28 cellular contexts compared by ENCODE assay signal in the genomic region with DNA sequence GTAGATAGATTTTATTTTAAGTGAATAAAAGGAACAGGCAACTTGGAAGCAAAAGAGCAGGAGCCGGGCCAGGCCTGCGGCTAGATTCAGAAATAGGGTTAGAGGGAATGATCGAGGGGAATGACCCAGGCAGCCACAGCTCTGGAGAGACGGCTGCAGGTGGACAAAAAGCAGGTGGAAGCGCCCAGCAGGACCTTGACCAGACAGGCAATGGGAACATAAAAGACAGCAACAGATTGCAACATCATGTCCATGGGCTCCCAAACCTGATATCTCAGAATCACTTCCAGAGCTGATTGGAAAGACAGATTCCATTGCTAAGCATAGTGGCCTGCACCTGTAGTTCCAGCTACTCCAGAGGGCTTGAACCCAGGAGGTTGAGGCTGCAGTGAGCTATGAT. TPM values are rescaled to one million over a fixed set of nuclear protein-coding genes. Genes with fewer than 3 reads are reported as not detected.
"Had no signal": no experiment of that assay in that cellular context is flagged by ENCODE, and none has a peak within 500 bp of the region (broad histone marks: within the 10 kb centered on the region; RNA-seq: fewer than 3 reads in every experiment).

No MANE protein-coding gene starts in this region.

- H3K4me1 Mint-ChIP-seq: activated CD4-positive, alpha-beta T cell treated with anti-CD3 and anti-CD28 coated beads for 36 hours; activated CD4-positive, alpha-beta T cell treated with anti-CD3 and anti-CD28 coated beads, Interleukin-2, amount 10 ng/mL, durations not matched to agents 7 days and 5 days; activated naive CD4-positive, alpha-beta T cell treated with anti-CD3 and anti-CD28 coated beads, Interleukin-2, amount 10 ng/mL, durations not matched to agents 7 days and 5 days; activated naive CD8-positive, alpha-beta T cell treated with anti-CD3 and anti-CD28 coated beads, Interleukin-2, amount 50 U/mL, for 24 hours had no signal

- H3K27ac ChIP-seq: brain microvascular endothelial cell, SJCRH30 had no signal

- H3K4me3 ChIP-seq: SJCRH30 had no signal

- ATAC-seq: activated CD4-positive, alpha-beta T cell treated with anti-CD3 and anti-CD28 coated beads for 36 hours; activated CD4-positive, CD25-positive, alpha-beta regulatory T cell treated with anti-CD3 and anti-CD28 coated beads, Interleukin-2, amount 50 U/mL, for 24 hours; activated CD8-positive, alpha-beta T cell treated with anti-CD3 and anti-CD28 coated beads, Interleukin-2, amount 10 ng/mL, durations not matched to agents 7 days and 5 days; activated naive CD8-positive, alpha-beta T cell treated with anti-CD3 and anti-CD28 coated beads, Interleukin-2, amount 50 U/mL, for 24 hours; activated T-cell treated with anti-CD3 and anti-CD28 coated beads, Interleukin-2, amount 50 U/mL, for 4 hours; Panc1 had no signal

- H3K27ac Mint-ChIP-seq: activated CD4-positive, alpha-beta T cell treated with anti-CD3 and anti-CD28 coated beads for 36 hours; activated CD4-positive, alpha-beta T cell treated with anti-CD3 and anti-CD28 coated beads, Interleukin-2, amount 10 ng/mL, durations not matched to agents 7 days and 5 days; activated CD8-positive, alpha-beta T cell treated with anti-CD3 and anti-CD28 coated beads, Interleukin-2, amount 10 ng/mL, durations not matched to agents 7 days and 5 days; activated naive CD4-positive, alpha-beta T cell treated with anti-CD3 and anti-CD28 coated beads, Interleukin-2, amount 10 ng/mL, durations not matched to agents 7 days and 5 days; activated naive CD8-positive, alpha-beta T cell; activated naive CD8-positive, alpha-beta T cell treated with anti-CD3 and anti-CD28 coated beads, Interleukin-2, amount 50 U/mL, for 24 hours; T-helper 1 cell treated with Interleukin-12 subunit alpha and Interleukin-12 subunit beta and Interleukin-4 antibody, amounts not matched to agents 30 μg/mL and 1 μg/mL, for 36 hours; T-helper 2 cell treated with Interferon-gamma antibody and Interleukin-4, amounts not matched to agents 5 μg/mL and 100 μg/mL, for 36 hours had no signal

- H3K36me3 Mint-ChIP-seq: activated naive CD4-positive, alpha-beta T cell treated with anti-CD3 and anti-CD28 coated beads, Interleukin-2, amount 10 ng/mL, durations not matched to agents 7 days and 5 days; activated naive CD8-positive, alpha-beta T cell had no signal

- DNase-seq: activated CD4-positive, alpha-beta T cell treated with anti-CD3 and anti-CD28 coated beads for 36 hours; activated CD4-positive, alpha-beta T cell treated with anti-CD3 and anti-CD28 coated beads, Interleukin-2, amount 10 ng/mL, durations not matched to agents 7 days and 5 days; activated CD4-positive, alpha-beta T cell treated with anti-CD3 and anti-CD28 coated beads, Interleukin-2, amount 50 U/mL, for 48 hours; activated CD8-positive, alpha-beta T cell treated with anti-CD3 and anti-CD28 coated beads, Interleukin-2, amount 10 ng/mL, durations not matched to agents 7 days and 5 days; activated effector memory CD4-positive, alpha-beta T cell treated with Interleukin-2 at 50 U/mL for 16 hours; activated naive CD4-positive, alpha-beta T cell treated with anti-CD3 and anti-CD28 coated beads, Interleukin-2, amount 10 ng/mL, durations not matched to agents 7 days and 5 days; activated naive CD8-positive, alpha-beta T cell treated with anti-CD3 and anti-CD28 coated beads, Interleukin-2, amount 50 U/mL, for 24 hours; activated T-cell treated with anti-CD3 and anti-CD28 coated beads, Interleukin-2, amount 50 U/mL, for 4 hours; anterior cingulate cortex; brain microvascular endothelial cell; central memory CD4-positive, alpha-beta T cell; NCI-H1105; NCI-H1417 treated with DMSO at 0.1 percent for 48 hours; NCI-H187 treated with DMSO at 0.1 percent for 48 hours; NCI-H2081 treated with DMSO at 0.1 percent for 48 hours; NCI-H226; NCI-H524 treated with DMSO at 0.1 percent for 48 hours; SHP77; SJCRH30; SK-N-SH had no signal

- H3K27me3 ChIP-seq: SJCRH30 had no signal

- H3K4me3 Mint-ChIP-seq: activated CD4-positive, alpha-beta T cell treated with anti-CD3 and anti-CD28 coated beads for 36 hours; activated CD4-positive, alpha-beta T cell treated with anti-CD3 and anti-CD28 coated beads, Interleukin-2, amount 10 ng/mL, durations not matched to agents 7 days and 5 days; activated CD8-positive, alpha-beta T cell treated with anti-CD3 and anti-CD28 coated beads, Interleukin-2, amount 10 ng/mL, durations not matched to agents 7 days and 5 days; activated naive CD4-positive, alpha-beta T cell treated with anti-CD3 and anti-CD28 coated beads, Interleukin-2, amount 10 ng/mL, durations not matched to agents 7 days and 5 days; activated naive CD8-positive, alpha-beta T cell; activated naive CD8-positive, alpha-beta T cell treated with anti-CD3 and anti-CD28 coated beads, Interleukin-2, amount 50 U/mL, for 24 hours; activated T-cell treated with anti-CD3 and anti-CD28 coated beads, Interleukin-2, amount 50 U/mL, for 4 hours; T-helper 1 cell treated with Interleukin-12 subunit alpha and Interleukin-12 subunit beta and Interleukin-4 antibody, amounts not matched to agents 30 μg/mL and 1 μg/mL, for 36 hours; T-helper 2 cell treated with Interferon-gamma antibody and Interleukin-4, amounts not matched to agents 5 μg/mL and 100 μg/mL, for 36 hours had no signal

- H3K36me3 ChIP-seq: brain microvascular endothelial cell, SJCRH30 had no signal

- H3K9me3 Mint-ChIP-seq: activated CD4-positive, alpha-beta T cell treated with anti-CD3 and anti-CD28 coated beads, Interleukin-2, amount 10 ng/mL, durations not matched to agents 7 days and 5 days; activated naive CD4-positive, alpha-beta T cell treated with anti-CD3 and anti-CD28 coated beads, Interleukin-2, amount 10 ng/mL, durations not matched to agents 7 days and 5 days; activated naive CD8-positive, alpha-beta T cell treated with anti-CD3 and anti-CD28 coated beads, Interleukin-2, amount 50 U/mL, for 24 hours; activated T-cell treated with anti-CD3 and anti-CD28 coated beads, Interleukin-2, amount 50 U/mL, for 4 hours; T-helper 1 cell treated with Interleukin-12 subunit alpha and Interleukin-12 subunit beta and Interleukin-4 antibody, amounts not matched to agents 30 μg/mL and 1 μg/mL, for 36 hours; T-helper 2 cell treated with Interferon-gamma antibody and Interleukin-4, amounts not matched to agents 5 μg/mL and 100 μg/mL, for 36 hours had no signal

- H3K9me3 ChIP-seq: SJCRH30, SK-N-SH had no signal

RNA-seq across cellular contexts. Expression of a gene that starts 36.5 kb away (rescaled TPM):
- total RNA-seq: activated CD4-positive, alpha-beta T cell treated with anti-CD3 and anti-CD28 coated beads for 36 hours; activated CD4-positive, alpha-beta T cell treated with anti-CD3 and anti-CD28 coated beads, Interleukin-2, amount 10 ng/mL, durations not matched to agents 7 days and 5 days; activated CD8-positive, alpha-beta T cell treated with anti-CD3 and anti-CD28 coated beads, Interleukin-2, amount 10 ng/mL, durations not matched to agents 7 days and 5 days; activated T-cell treated with anti-CD3 and anti-CD28 coated beads, Interleukin-2, amount 50 U/mL, for 4 hours; M059J; NCI-H460; RPMI7951; SJCRH30 had no signal
